ENCODE assay signal across 1 cellular context in genomic region chr7:151506901-151507382, GRCh38.
TF ChIP-seq lines count a peak whose summit lies in the region.

No MANE protein-coding gene starts in this region.

TF ChIP-seq in GM23338, 12 proteins besides CTCF, POLR2A, EP300 and RAD21 (continued from another document):
- TF ChIP-seq ZNF462 (CRISPR knock-in tag; IDR thresholded peaks at IDR 0.05) (no peak), STAT1 (IDR thresholded peaks at IDR 0.05; ENCODE audit: unreplicated experiment) (no peak), ETS1 (IDR thresholded peaks at IDR 0.05) (no peak), CREB1 (CRISPR knock-in tag; IDR thresholded peaks at IDR 0.05; ENCODE audit: low read depth) (no peak), NANOG (IDR thresholded peaks at IDR 0.05; ENCODE audit: borderline replicate concordance) (no peak), ZNF114 (CRISPR knock-in tag; IDR thresholded peaks at IDR 0.05) (no peak), POLR2AphosphoS5 (IDR thresholded peaks at IDR 0.05; ENCODE audit: low read depth) (no peak), ZNF331 (CRISPR knock-in tag; IDR thresholded peaks at IDR 0.05; ENCODE audit: low read depth) (no peak), JUNB (IDR thresholded peaks at IDR 0.05; ENCODE audit: unreplicated experiment) (no peak), REST (IDR thresholded peaks at IDR 0.05; ENCODE audit: unreplicated experiment) (no peak)
TF ChIP-seq in GM23338: peak in this region for 0.
